Comparison of ENCODE assay signal across 17 cellular contexts in genomic region chr10:114316744-114317143, GRCh38.
DNase-seq lines count a peak whose midpoint lies in the region; ATAC-seq and TF ChIP-seq lines count a peak whose summit lies in the region.
"Had no signal": no experiment of that assay in that cellular context is flagged by ENCODE, and none has a peak within 500 bp of the region (broad histone marks: within the 10 kb centered on the region; RNA-seq: fewer than 3 reads in every experiment).

No MANE protein-coding gene starts in this region.

- no peaks in the 10 kb centered on the region for H3F3A ChIP-seq in neural progenitor cell (ENCODE audit: low read depth)

- no peak overlapping the region for H3K9ac ChIP-seq in neural progenitor cell

- peak; percentile 5 for DNase-seq in activated effector memory CD4-positive, alpha-beta T cell treated with anti-CD3 and anti-CD28 coated beads, Interleukin-2, amount 50 U/mL, for 16 hours
- no peak for DNase-seq in activated effector memory CD4-positive, alpha-beta T cell treated with Interleukin-2 at 50 U/mL for 16 hours
- peak; percentile 7 for DNase-seq in islet precursor cell
- no peak for DNase-seq in neural progenitor cell (ENCODE audit: low spot score)
- DNase-seq in activated naive CD8-positive, alpha-beta T cell treated with anti-CD3 and anti-CD28 coated beads, Interleukin-2, amount 50 U/mL, for 24 hours: no peak
- DNase-seq in Kasumi-1 (lab: John Stamatoyannopoulos, UW): no peak
- no peak for DNase-seq in NCI-H1694 (lab: John Stamatoyannopoulos, UW)
- DNase-seq: AML-193; CD4-positive, alpha-beta memory T cell; DMS153; DMS79 treated with DMSO at 0.1 percent for 48 hours; GF-D8; H9; IMR-90 had no signal

- no peak overlapping the region for H3K27ac ChIP-seq in neural progenitor cell
- H3K27ac ChIP-seq: 22Rv1, C4-2B had no signal

- H3K36me3 ChIP-seq in neural progenitor cell: no peaks in the 10 kb centered on the region

- peak overlapping the region; percentile 25 for H3K27ac Mint-ChIP-seq in neural progenitor cell
- H3K27ac Mint-ChIP-seq in activated naive CD8-positive, alpha-beta T cell treated with anti-CD3 and anti-CD28 coated beads, Interleukin-2, amount 50 U/mL, for 24 hours: no peak overlapping the region
- H3K27ac Mint-ChIP-seq: CD4-positive, alpha-beta memory T cell; H9 had no signal

- ATAC-seq in activated naive CD8-positive, alpha-beta T cell treated with anti-CD3 and anti-CD28 coated beads, Interleukin-2, amount 50 U/mL, for 24 hours: no peak
- ATAC-seq: A549 had no signal

- H3K9me3 ChIP-seq in neural progenitor cell (ENCODE audit: low read depth): no peaks in the 10 kb centered on the region
- H3K9me3 ChIP-seq: A549 had no signal

- H3K79me2 ChIP-seq in neural progenitor cell (ENCODE audit: low read depth): no peaks in the 10 kb centered on the region

- no peak overlapping the region for H3K4me2 ChIP-seq in neural progenitor cell
- H3K4me2 ChIP-seq: A549 had no signal

- no peak for TF ChIP-seq CTCF in neural progenitor cell (IDR thresholded peaks at IDR 0.05)

- no peaks in the 10 kb centered on the region for H4K20me1 ChIP-seq in neural progenitor cell (ENCODE audit: low read depth)

- H3K9me3 Mint-ChIP-seq in neural progenitor cell: no peaks in the 10 kb centered on the region
- no peaks in the 10 kb centered on the region for H3K9me3 Mint-ChIP-seq in activated naive CD8-positive, alpha-beta T cell treated with anti-CD3 and anti-CD28 coated beads, Interleukin-2, amount 50 U/mL, for 24 hours
- H3K9me3 Mint-ChIP-seq: CD4-positive, alpha-beta memory T cell; H9 had no signal

- H3K4me3 ChIP-seq in neural progenitor cell: no peak overlapping the region
- H3K4me3 ChIP-seq: A549 had no signal

- no peak overlapping the region for H2AFZ ChIP-seq in neural progenitor cell (replicated peaks)

- no peaks in the 10 kb centered on the region for H3K27me3 ChIP-seq in neural progenitor cell

- peaks cover 7% of the 10 kb centered on the region for H3K27me3 Mint-ChIP-seq in neural progenitor cell (ENCODE audit: insufficient read depth, low read depth)
- H3K27me3 Mint-ChIP-seq in activated naive CD8-positive, alpha-beta T cell treated with anti-CD3 and anti-CD28 coated beads, Interleukin-2, amount 50 U/mL, for 24 hours: peaks cover 2% of the 10 kb centered on the region

- peaks cover 22% of the 10 kb centered on the region for H3K4me1 Mint-ChIP-seq in neural progenitor cell
- H3K4me1 Mint-ChIP-seq in activated naive CD8-positive, alpha-beta T cell treated with anti-CD3 and anti-CD28 coated beads, Interleukin-2, amount 50 U/mL, for 24 hours: no peaks in the 10 kb centered on the region
- H3K4me1 Mint-ChIP-seq: CD4-positive, alpha-beta memory T cell had no signal

- H3K4me1 ChIP-seq in neural progenitor cell: no peaks in the 10 kb centered on the region

- peaks cover 8% of the 10 kb centered on the region for H3K36me3 Mint-ChIP-seq in neural progenitor cell
- no peaks in the 10 kb centered on the region for H3K36me3 Mint-ChIP-seq in activated naive CD8-positive, alpha-beta T cell treated with anti-CD3 and anti-CD28 coated beads, Interleukin-2, amount 50 U/mL, for 24 hours (ENCODE audit: low read depth)
- H3K36me3 Mint-ChIP-seq: CD4-positive, alpha-beta memory T cell had no signal

- peak overlapping the region; percentile 16 for H3K4me3 Mint-ChIP-seq in neural progenitor cell
- H3K4me3 Mint-ChIP-seq in activated naive CD8-positive, alpha-beta T cell treated with anti-CD3 and anti-CD28 coated beads, Interleukin-2, amount 50 U/mL, for 24 hours: no peak overlapping the region
- H3K4me3 Mint-ChIP-seq: CD4-positive, alpha-beta memory T cell; H9 had no signal

Comparison
In these comparisons a context has a peak if more than half of its experiments do, and no peak if none do; other contexts are left out.
1. DNase-seq: peak in activated effector memory CD4-positive, alpha-beta T cell treated with anti-CD3 and anti-CD28 coated beads, Interleukin-2, amount 50 U/mL, for 16 hours (single experiment) and islet precursor cell (single experiment); none in activated effector memory CD4-positive, alpha-beta T cell treated with Interleukin-2 at 50 U/mL for 16 hours (single experiment), neural progenitor cell (single experiment), activated naive CD8-positive, alpha-beta T cell treated with anti-CD3 and anti-CD28 coated beads, Interleukin-2, amount 50 U/mL, for 24 hours (single experiment), Kasumi-1 (0 of 2) and NCI-H1694 (single experiment).